ENCODE assay signal across 8 cellular contexts in the genomic region with DNA sequence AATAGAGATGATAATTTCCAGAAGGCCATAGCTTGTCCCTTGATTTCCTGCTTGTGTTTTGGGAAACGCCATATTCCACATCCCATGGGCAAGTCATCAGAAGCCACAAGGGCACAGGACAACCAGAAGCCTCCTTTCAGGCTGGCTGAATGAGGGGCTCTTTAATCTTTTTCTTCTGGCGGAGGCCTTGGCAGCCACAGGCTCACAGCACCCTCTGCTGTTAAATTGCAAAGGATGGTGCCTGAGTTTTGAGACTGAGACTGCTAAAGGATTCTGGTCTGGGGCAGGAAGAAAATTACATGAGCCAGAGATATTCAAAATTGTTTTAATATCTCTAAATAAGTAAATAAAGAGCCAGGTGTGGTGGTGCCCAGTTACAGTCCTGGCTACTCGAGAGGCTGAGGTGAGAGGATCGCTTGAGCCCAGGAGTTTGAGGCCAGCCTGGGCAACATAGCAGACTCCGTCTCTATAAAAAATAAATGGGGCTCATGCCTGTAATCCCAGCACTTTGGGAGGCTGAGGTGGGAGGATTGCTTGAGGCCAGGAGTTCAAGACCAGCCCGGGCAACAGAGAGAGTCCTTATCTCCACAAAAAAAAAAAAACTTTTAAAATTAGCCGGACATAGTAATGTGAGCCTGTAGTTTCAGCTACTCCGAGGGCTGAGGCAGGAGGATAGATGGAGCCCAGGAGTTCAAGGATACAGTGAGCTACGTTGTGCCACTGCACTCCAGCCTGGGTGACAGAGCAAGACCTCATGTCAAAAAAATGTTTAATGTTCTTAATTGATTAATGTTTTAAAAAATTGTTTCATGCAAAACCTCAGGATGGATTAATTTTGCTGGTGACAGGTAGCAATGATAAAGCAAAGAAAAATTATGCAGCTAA. TPM values are rescaled to one million over a fixed set of nuclear protein-coding genes. Genes with fewer than 3 reads are reported as not detected.
A peak's percentile ranks its signal among the peaks of the same experiment; 100 is the strongest.
DNase-seq lines count a peak whose midpoint lies in the region; ATAC-seq, FAIRE-seq and TF ChIP-seq lines count a peak whose summit lies in the region.

No MANE protein-coding gene starts in this region.

- TF ChIP-seq POLR2A in GM12892 (IDR thresholded peaks at IDR 0.05; ENCODE audit: low read depth, low read length) = no peak

- peak; percentile 61 for FAIRE-seq in GM12892 (lab: Jason Lieb, UNC)

- peak; percentile 77 for TF ChIP-seq CTCF in AG09319 (IDR thresholded peaks at IDR 0.05; ENCODE audit: low read depth, low read length)
- peak in 1 of 3 donors; percentile 13 for TF ChIP-seq CTCF in omental fat pad (IDR thresholded peaks at IDR 0.05)

- intact Hi-C loops in posterior vena cava (cut with DNase I) = loop anchor here (5.0 to 10.0 kb wide), 2 partner anchors 96 to 963 kb away; a partner anchor contains a TSS

- ATAC-seq in omental fat pad (ENCODE audit: low FRiP score) = peak; percentile 54
- no peak for ATAC-seq in GM18870 (IDR thresholded peaks at IDR 0.05; ENCODE audit: unreplicated experiment)

- DNase-seq in AG09319 (ENCODE audit: extremely low read depth, low read depth) (no peak), GM12892 (ENCODE audit: insufficient read length) (no peak), NCI-H2227 treated with DMSO at 0.1 percent for 48 hours (lab: John Stamatoyannopoulos, UW) (peak; percentile 72), fibroblast of the conjunctiva (ENCODE audit: low read depth) (peak; percentile 49), omental fat pad (ENCODE audit: low spot score) (no peak), posterior vena cava (ENCODE audit: low spot score) (no peak)
- peak; percentile 2 for DNase-seq in activated CD4-positive, alpha-beta T cell treated with anti-CD3 and anti-CD28 coated beads, Interleukin-2, amount 50 U/mL, for 1 hour

RNA-seq across cellular contexts. Expression of a gene that starts 26.3 kb away (rescaled TPM):
- polyA plus RNA-seq in GM12892 (2012; ENCODE audit: missing spikeins) = 49.5 TPM
- total RNA-seq in omental fat pad (10 to 100 TPM; 17.8 to 36.0 (median 20.2) TPM), posterior vena cava (10 to 100 TPM; 22.7 to 34.2 TPM)

RNA-seq across cellular contexts. Expression of a gene that starts 37.4 kb away (rescaled TPM):
- polyA plus RNA-seq in GM12892 (2012; ENCODE audit: missing spikeins) = 0.38 TPM
- total RNA-seq in omental fat pad (not detected), posterior vena cava (not detected)

RNA-seq across cellular contexts. Expression of a gene that starts 41.9 kb away (rescaled TPM):
- 9.1 TPM for polyA plus RNA-seq in GM12892 (2012; ENCODE audit: missing spikeins)
- 1 to 10 TPM in 1 of 4 donors, not detected in 3; 1.2 TPM for total RNA-seq in omental fat pad
- total RNA-seq in posterior vena cava = 10 to 100 TPM in 1 of 2 donors, 1 to 10 TPM in 1; 9.9 to 11.2 TPM

RNA-seq across cellular contexts. Expression of a gene that starts 42.4 kb away (rescaled TPM):
- polyA plus RNA-seq in GM12892 (2012; ENCODE audit: missing spikeins) = 10.7 TPM
- total RNA-seq in omental fat pad = 10 to 100 TPM in 2 of 4 donors, 1 to 10 TPM in 2; 8.5 to 12.4 (median 10.6) TPM
- total RNA-seq in posterior vena cava = 10 to 100 TPM; 10.6 to 14.1 TPM

Comparison
In these comparisons a context has a peak if more than half of its experiments do, and no peak if none do; other contexts are left out.
1. DNase-seq: peak in NCI-H2227 treated with DMSO at 0.1 percent for 48 hours (single experiment), activated CD4-positive, alpha-beta T cell treated with anti-CD3 and anti-CD28 coated beads, Interleukin-2, amount 50 U/mL, for 1 hour (single experiment) and fibroblast of the conjunctiva (single experiment); none in AG09319 (single experiment), GM12892 (single experiment), omental fat pad (single experiment) and posterior vena cava (single experiment).
2. RNA of a gene that starts 41.9 kb away (total RNA-seq): 9.9 to 11.2 TPM in posterior vena cava; 1.2 TPM in omental fat pad; every median in the first group is over 4 times any median in the second.